Comparison of ENCODE assay signal across 10 cellular contexts in the genomic region with DNA sequence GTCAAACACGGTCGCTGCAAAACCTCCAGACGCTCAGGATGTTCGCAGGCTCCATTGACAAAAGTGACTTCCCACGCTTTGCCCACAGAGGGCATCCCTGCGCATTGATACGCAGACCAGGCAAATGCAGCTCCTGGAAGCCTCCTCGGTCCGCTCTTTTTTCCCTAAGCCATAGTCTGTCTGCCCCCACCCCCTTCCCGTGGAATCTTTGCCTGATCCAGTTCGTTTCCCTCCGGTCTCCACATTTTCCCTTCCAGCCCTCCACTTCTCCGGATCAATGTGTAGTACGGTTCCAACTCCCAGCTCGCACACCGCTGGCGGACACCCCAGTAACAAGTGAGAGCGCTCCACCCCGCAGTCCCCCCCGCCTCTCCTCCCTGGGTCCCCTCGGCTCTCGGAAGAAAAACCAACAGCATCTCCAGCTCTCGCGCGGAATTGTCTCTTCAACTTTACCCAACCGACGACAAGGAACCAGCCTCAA. TPM values are rescaled to one million over a fixed set of nuclear protein-coding genes. Genes with fewer than 3 reads are reported as not detected.
A peak's percentile ranks its signal among the peaks of the same experiment; 100 is the strongest.
DNase-seq lines count a peak whose midpoint lies in the region; ATAC-seq and TF ChIP-seq lines count a peak whose summit lies in the region.
"Had no signal": no experiment of that assay in that cellular context is flagged by ENCODE, and none has a peak within 500 bp of the region (broad histone marks: within the 10 kb centered on the region; RNA-seq: fewer than 3 reads in every experiment).

A gene with protein sequence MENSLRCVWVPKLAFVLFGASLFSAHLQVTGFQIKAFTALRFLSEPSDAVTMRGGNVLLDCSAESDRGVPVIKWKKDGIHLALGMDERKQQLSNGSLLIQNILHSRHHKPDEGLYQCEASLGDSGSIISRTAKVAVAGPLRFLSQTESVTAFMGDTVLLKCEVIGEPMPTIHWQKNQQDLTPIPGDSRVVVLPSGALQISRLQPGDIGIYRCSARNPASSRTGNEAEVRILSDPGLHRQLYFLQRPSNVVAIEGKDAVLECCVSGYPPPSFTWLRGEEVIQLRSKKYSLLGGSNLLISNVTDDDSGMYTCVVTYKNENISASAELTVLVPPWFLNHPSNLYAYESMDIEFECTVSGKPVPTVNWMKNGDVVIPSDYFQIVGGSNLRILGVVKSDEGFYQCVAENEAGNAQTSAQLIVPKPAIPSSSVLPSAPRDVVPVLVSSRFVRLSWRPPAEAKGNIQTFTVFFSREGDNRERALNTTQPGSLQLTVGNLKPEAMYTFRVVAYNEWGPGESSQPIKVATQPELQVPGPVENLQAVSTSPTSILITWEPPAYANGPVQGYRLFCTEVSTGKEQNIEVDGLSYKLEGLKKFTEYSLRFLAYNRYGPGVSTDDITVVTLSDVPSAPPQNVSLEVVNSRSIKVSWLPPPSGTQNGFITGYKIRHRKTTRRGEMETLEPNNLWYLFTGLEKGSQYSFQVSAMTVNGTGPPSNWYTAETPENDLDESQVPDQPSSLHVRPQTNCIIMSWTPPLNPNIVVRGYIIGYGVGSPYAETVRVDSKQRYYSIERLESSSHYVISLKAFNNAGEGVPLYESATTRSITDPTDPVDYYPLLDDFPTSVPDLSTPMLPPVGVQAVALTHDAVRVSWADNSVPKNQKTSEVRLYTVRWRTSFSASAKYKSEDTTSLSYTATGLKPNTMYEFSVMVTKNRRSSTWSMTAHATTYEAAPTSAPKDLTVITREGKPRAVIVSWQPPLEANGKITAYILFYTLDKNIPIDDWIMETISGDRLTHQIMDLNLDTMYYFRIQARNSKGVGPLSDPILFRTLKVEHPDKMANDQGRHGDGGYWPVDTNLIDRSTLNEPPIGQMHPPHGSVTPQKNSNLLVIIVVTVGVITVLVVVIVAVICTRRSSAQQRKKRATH (N-terminal part only) (plus strand): TSS at position 307 of the 481 bp plus-strand sequence. CDS start 591 bp downstream, outside the sequence.

- no peaks in the 10 kb centered on the region for H3K36me3 ChIP-seq in left lung
- no peaks in the 10 kb centered on the region for H3K36me3 ChIP-seq in CD8-positive, alpha-beta T cell (ENCODE audit: insufficient read depth, low read length)
- H3K36me3 ChIP-seq: ovary had no signal

- H3K4me3 ChIP-seq in left lung: peak within 1 kb of the TSS in 1 of 2 donors; percentile 1
- H3K4me3 ChIP-seq in CD8-positive, alpha-beta T cell (ENCODE audit: low read depth, low read length): no peak within 1 kb of the TSS
- H3K4me3 ChIP-seq: ovary had no signal

- no peaks in the 10 kb centered on the region for H3K4me1 ChIP-seq in left lung
- no peaks in the 10 kb centered on the region for H3K4me1 ChIP-seq in CD8-positive, alpha-beta T cell (ENCODE audit: insufficient read depth, low read length)

- H3K27ac ChIP-seq in left lung: no peak within 1 kb of the TSS
- H3K27ac ChIP-seq in CD8-positive, alpha-beta T cell (ENCODE audit: low read depth, low read length): no peak within 1 kb of the TSS
- H3K27ac ChIP-seq: ovary had no signal

- no peaks in the 10 kb centered on the region for H3K9me3 Mint-ChIP-seq in MCF 10A (ENCODE audit: unreplicated experiment)
- no peaks in the 10 kb centered on the region for H3K9me3 Mint-ChIP-seq in CD8-positive, alpha-beta T cell

- intact Hi-C loops in MCF 10A (cut with micrococcal nuclease): no loop called here
- intact Hi-C loops in left lung (cut with DNase I): no loop called here
- intact Hi-C loops in CD8-positive, alpha-beta T cell (cut with DNase I, micrococcal nuclease): no loop called here

- ATAC-seq in left lung (peak; percentile 90), GM19455 (IDR thresholded peaks at IDR 0.05; ENCODE audit: unreplicated experiment) (no peak)
- no peak for ATAC-seq in CD8-positive, alpha-beta T cell

- POLR2A ChIA-PET in MCF 10A (lab: Yijun Ruan, JAX): no interaction called here
- POLR2A ChIA-PET in CD8-positive, alpha-beta T cell (lab: Charles Lee): no interaction called here

- CTCF ChIA-PET in MCF 10A (lab: Yijun Ruan, JAX): interaction anchor here (0.6 to 2.3 kb wide), 19 partner anchors 10 to 1542 kb away, joined by 3 to 10 read pairs (median 4); no protein-coding TSS in a partner anchor
- CTCF ChIA-PET in CD8-positive, alpha-beta T cell (lab: Charles Lee): interaction anchor here (1.1 kb wide), 1 partner anchor 151 kb away, joined by 3 read pairs; no protein-coding TSS in a partner anchor

- peaks cover 35 to 67% of the 10 kb centered on the region in 2 donors for H3K27me3 ChIP-seq in left lung
- H3K27me3 ChIP-seq in CD8-positive, alpha-beta T cell (ENCODE audit: insufficient read depth, low read length): peaks cover 13% of the 10 kb centered on the region
- H3K27me3 ChIP-seq: ovary had no signal

- DNase-seq in GM13976 (ENCODE audit: low spot score) (no peak), NCI-H1694 (lab: John Stamatoyannopoulos, UW) (peak; percentile 70), MCF 10A (ENCODE audit: unreplicated experiment) (peak; percentile 6), left lung (peak; percentile 36 to 55), ureter (ENCODE audit: low spot score) (peak; percentile 46), GM19238 (ENCODE audit: insufficient read length, low spot score) (no peak)
- no peak for DNase-seq in CD8-positive, alpha-beta T cell

- no peaks in the 10 kb centered on the region for H3K36me3 Mint-ChIP-seq in MCF 10A (ENCODE audit: insufficient read depth, unreplicated experiment)
- H3K36me3 Mint-ChIP-seq in CD8-positive, alpha-beta T cell: no peaks in the 10 kb centered on the region

- H3K27me3 Mint-ChIP-seq in MCF 10A (ENCODE audit: insufficient read depth, unreplicated experiment): no peaks in the 10 kb centered on the region
- peaks cover 33% of the 10 kb centered on the region for H3K27me3 Mint-ChIP-seq in CD8-positive, alpha-beta T cell (ENCODE audit: low read depth)

- H3K4me3 Mint-ChIP-seq in MCF 10A (ENCODE audit: unreplicated experiment): peak within 1 kb of the TSS; percentile 62
- no peak within 1 kb of the TSS for H3K4me3 Mint-ChIP-seq in CD8-positive, alpha-beta T cell

- in situ Hi-C loops in GM13976 (cut with MboI; ENCODE audit: low sequenced_read_pairs, unreplicated experiment): loop anchor here (25.0 kb wide), 1 partner anchor 347 kb away; no protein-coding TSS in a partner anchor

- no peaks in the 10 kb centered on the region for H3K9me3 ChIP-seq in left lung
- H3K9me3 ChIP-seq in CD8-positive, alpha-beta T cell (ENCODE audit: low read length): no peaks in the 10 kb centered on the region
- H3K9me3 ChIP-seq: ovary had no signal

- no peak within 1 kb of the TSS for H3K27ac Mint-ChIP-seq in MCF 10A (ENCODE audit: low read depth, unreplicated experiment)
- no peak within 1 kb of the TSS for H3K27ac Mint-ChIP-seq in CD8-positive, alpha-beta T cell

- no peaks in the 10 kb centered on the region for H3K4me1 Mint-ChIP-seq in MCF 10A (ENCODE audit: insufficient read depth, unreplicated experiment)
- no peaks in the 10 kb centered on the region for H3K4me1 Mint-ChIP-seq in CD8-positive, alpha-beta T cell (ENCODE audit: low read depth)

- BruUV-seq in MCF 10A (replicated peaks; lab: Mats Ljungman, UMichigan): no TSS peak

- peak; percentile 32 for TF ChIP-seq CTCF in GM13976 (IDR thresholded peaks at IDR 0.05; ENCODE audit: borderline replicate concordance, control extremely low read depth, extremely low read depth, insufficient read depth, missing control alignments)
- no peak for TF ChIP-seq CTCF in MCF 10A (IDR thresholded peaks at IDR 0.05; ENCODE audit: unreplicated experiment)
- TF ChIP-seq CTCF in left lung (IDR thresholded peaks at IDR 0.05): peak in 1 of 2 donors; percentile 26
- TF ChIP-seq CTCF in CD8-positive, alpha-beta T cell (IDR thresholded peaks at IDR 0.05): no peak

RNA-seq across cellular contexts. Expression of the gene that starts here (rescaled TPM):
- total RNA-seq in MCF 10A (2022) (not detected in 2 replicates), left lung (1 to 10 TPM in 1 of 2 donors, under 1 TPM in 1; 0.61 to 1.1 TPM), ureter (4.4 TPM)
- not detected for total RNA-seq in CD8-positive, alpha-beta T cell
- total RNA-seq: LHCN-M2 had no signal

Comparison
In these comparisons a context has a peak if more than half of its experiments do, and no peak if none do; other contexts are left out.
1. Peak in DNase-seq in MCF 10A; RNA of the gene not detected or under 1 TPM.
2. DNase-seq: peak in NCI-H1694 (single experiment), left lung (2 of 2) and ureter (single experiment); none in GM13976 (single experiment), CD8-positive, alpha-beta T cell (0 of 7) and GM19238 (single experiment).